Comparison of ENCODE assay signal across 1 cellular context in genomic region chr6:71031912-71032311, GRCh38.
TF ChIP-seq lines count a peak whose summit lies in the region.

No MANE protein-coding gene starts in this region.

TF ChIP-seq in HepG2, 621 proteins besides CTCF, POLR2A, EP300 and RAD21 (continued from another document):
- peak; percentile 54; the same call in 1 of the 2 replicates for TF ChIP-seq ZNF609 (CRISPR knock-in tag; IDR thresholded peaks at IDR 0.05; ENCODE audit: borderline replicate concordance)
- no peak for TF ChIP-seq KDM5B (CRISPR knock-in tag; IDR thresholded peaks at IDR 0.05; ENCODE audit: borderline replicate concordance)
- peak; percentile 39; the same call in 1 of the 2 replicates for TF ChIP-seq SP5 (CRISPR knock-in tag; IDR thresholded peaks at IDR 0.05; ENCODE audit: borderline replicate concordance, low read depth)
- TF ChIP-seq CEBPG (CRISPR knock-in tag; IDR thresholded peaks at IDR 0.05), result peak; percentile 91
- 0 out of 4 replicates have a peak, but pooled peaks of 1 of the 2 experiments have one; percentile 37 for TF ChIP-seq KLF16 (CRISPR knock-in tag; IDR thresholded peaks at IDR 0.05)
- TF ChIP-seq MIXL1 (CRISPR knock-in tag; IDR thresholded peaks at IDR 0.05), result peak; percentile 68
- peak; percentile 84 for TF ChIP-seq TCF7 (IDR thresholded peaks at IDR 0.05; ENCODE audit: low read depth)
- 0 out of 2 replicates have a peak, but pooled peaks have one; percentile 13 for TF ChIP-seq PPARG (CRISPR knock-in tag; conservative IDR thresholded peaks at IDR 0.05)
- 0 out of 2 replicates have a peak, but pooled peaks have one; percentile 48 for TF ChIP-seq MEIS1 (CRISPR knock-in tag; IDR thresholded peaks at IDR 0.05; ENCODE audit: borderline replicate concordance)
TF ChIP-seq in HepG2: peak in this region for 99.
